ENCODE assay signal across 1 cellular context in the genomic region with DNA sequence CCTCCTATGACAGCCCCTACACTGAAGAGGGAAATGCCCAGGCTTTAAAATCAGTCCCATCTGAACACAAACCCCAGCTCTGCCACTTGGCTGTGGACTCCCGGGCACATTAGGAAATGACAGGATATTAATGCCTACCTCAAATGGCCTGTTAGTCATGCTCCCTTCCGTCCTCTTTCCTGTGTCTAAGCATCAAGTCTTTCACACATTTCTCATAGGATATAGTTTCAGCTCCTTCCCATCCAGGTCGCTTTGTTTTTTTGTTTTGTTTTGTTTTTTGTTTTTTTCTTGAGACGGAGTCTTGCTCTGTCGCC.
TF ChIP-seq lines count a peak whose summit lies in the region.

No MANE protein-coding gene starts in this region.

TF ChIP-seq in GM23338, 12 proteins besides CTCF, POLR2A, EP300 and RAD21:
- TF ChIP-seq STAT1 (IDR thresholded peaks at IDR 0.05; ENCODE audit: unreplicated experiment): no peak
- no peak for TF ChIP-seq POLR2AphosphoS5 (IDR thresholded peaks at IDR 0.05; ENCODE audit: low read depth)
- TF ChIP-seq ZNF331 (CRISPR knock-in tag; IDR thresholded peaks at IDR 0.05; ENCODE audit: low read depth): no peak
- no peak for TF ChIP-seq EZH2 (IDR thresholded peaks at IDR 0.05; ENCODE audit: low read depth, unreplicated experiment)
- TF ChIP-seq, protein P1, sequence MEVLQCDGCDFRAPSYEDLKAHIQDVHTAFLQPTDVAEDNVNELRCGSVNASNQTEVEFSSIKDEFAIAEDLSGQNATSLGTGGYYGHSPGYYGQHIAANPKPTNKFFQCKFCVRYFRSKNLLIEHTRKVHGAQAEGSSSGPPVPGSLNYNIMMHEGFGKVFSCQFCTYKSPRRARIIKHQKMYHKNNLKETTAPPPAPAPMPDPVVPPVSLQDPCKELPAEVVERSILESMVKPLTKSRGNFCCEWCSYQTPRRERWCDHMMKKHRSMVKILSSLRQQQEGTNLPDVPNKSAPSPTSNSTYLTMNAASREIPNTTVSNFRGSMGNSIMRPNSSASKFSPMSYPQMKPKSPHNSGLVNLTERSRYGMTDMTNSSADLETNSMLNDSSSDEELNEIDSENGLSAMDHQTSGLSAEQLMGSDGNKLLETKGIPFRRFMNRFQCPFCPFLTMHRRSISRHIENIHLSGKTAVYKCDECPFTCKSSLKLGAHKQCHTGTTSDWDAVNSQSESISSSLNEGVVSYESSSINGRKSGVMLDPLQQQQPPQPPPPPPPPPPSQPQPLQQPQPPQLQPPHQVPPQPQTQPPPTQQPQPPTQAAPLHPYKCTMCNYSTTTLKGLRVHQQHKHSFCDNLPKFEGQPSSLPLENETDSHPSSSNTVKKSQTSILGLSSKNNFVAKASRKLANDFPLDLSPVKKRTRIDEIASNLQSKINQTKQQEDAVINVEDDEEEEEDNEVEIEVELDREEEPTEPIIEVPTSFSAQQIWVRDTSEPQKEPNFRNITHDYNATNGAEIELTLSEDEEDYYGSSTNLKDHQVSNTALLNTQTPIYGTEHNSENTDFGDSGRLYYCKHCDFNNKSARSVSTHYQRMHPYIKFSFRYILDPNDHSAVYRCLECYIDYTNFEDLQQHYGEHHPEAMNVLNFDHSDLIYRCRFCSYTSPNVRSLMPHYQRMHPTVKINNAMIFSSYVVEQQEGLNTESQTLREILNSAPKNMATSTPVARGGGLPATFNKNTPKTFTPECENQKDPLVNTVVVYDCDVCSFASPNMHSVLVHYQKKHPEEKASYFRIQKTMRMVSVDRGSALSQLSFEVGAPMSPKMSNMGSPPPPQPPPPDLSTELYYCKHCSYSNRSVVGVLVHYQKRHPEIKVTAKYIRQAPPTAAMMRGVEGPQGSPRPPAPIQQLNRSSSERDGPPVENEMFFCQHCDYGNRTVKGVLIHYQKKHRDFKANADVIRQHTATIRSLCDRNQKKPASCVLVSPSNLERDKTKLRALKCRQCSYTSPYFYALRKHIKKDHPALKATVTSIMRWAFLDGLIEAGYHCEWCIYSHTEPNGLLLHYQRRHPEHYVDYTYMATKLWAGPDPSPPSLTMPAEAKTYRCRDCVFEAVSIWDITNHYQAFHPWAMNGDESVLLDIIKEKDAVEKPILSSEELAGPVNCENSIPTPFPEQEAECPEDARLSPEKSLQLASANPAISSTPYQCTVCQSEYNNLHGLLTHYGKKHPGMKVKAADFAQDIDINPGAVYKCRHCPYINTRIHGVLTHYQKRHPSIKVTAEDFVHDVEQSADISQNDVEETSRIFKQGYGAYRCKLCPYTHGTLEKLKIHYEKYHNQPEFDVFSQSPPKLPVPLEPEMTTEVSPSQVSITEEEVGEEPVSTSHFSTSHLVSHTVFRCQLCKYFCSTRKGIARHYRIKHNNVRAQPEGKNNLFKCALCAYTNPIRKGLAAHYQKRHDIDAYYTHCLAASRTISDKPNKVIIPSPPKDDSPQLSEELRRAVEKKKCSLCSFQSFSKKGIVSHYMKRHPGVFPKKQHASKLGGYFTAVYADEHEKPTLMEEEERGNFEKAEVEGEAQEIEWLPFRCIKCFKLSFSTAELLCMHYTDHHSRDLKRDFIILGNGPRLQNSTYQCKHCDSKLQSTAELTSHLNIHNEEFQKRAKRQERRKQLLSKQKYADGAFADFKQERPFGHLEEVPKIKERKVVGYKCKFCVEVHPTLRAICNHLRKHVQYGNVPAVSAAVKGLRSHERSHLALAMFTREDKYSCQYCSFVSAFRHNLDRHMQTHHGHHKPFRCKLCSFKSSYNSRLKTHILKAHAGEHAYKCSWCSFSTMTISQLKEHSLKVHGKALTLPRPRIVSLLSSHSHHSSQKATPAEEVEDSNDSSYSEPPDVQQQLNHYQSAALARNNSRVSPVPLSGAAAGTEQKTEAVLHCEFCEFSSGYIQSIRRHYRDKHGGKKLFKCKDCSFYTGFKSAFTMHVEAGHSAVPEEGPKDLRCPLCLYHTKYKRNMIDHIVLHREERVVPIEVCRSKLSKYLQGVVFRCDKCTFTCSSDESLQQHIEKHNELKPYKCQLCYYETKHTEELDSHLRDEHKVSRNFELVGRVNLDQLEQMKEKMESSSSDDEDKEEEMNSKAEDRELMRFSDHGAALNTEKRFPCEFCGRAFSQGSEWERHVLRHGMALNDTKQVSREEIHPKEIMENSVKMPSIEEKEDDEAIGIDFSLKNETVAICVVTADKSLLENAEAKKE (CRISPR knock-in tag; IDR thresholded peaks at IDR 0.05): no peak
- no peak for TF ChIP-seq CREB1 (CRISPR knock-in tag; IDR thresholded peaks at IDR 0.05; ENCODE audit: low read depth)
